ENCODE assay signal across 15 cellular contexts in the genomic region with DNA sequence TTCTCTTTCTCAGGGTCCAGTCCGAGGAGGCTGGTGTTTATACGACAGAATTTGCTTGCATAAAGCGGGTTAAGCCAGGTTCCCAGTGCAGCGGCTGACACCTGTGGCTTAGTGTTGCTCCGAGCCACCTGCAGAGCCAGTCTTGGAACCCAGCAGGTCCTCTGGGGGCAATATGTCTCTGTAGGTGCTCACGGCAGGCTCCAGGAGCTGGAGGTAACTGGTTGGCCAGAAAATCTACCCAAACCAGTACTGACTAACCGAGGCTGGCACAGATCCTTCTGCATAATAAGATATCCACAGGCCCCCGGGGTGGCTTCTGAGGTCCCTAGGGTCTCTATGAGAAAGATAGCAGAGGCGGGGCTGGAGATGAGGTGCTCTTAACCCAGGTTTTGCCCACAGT. TPM values are rescaled to one million over a fixed set of nuclear protein-coding genes. Genes with fewer than 3 reads are reported as not detected.
A peak's percentile ranks its signal among the peaks of the same experiment; 100 is the strongest.
DNase-seq lines count a peak whose midpoint lies in the region; ATAC-seq and TF ChIP-seq lines count a peak whose summit lies in the region.
"Had no signal": no experiment of that assay in that cellular context is flagged by ENCODE, and none has a peak within 500 bp of the region (broad histone marks: within the 10 kb centered on the region; RNA-seq: fewer than 3 reads in every experiment).

No MANE protein-coding gene starts in this region.

- peak; percentile 37; the same call in 1 of the 2 replicates for TF ChIP-seq EP300 in Ishikawa (IDR thresholded peaks at IDR 0.05; ENCODE audit: borderline replicate concordance)

- H3K4me3 ChIP-seq in colonic mucosa (no peak overlapping the region), lung (no peak overlapping the region)
- H3K4me3 ChIP-seq: GM23248, vagina had no signal

- H3K9me3 ChIP-seq in colonic mucosa (no peaks in the 10 kb centered on the region), lung (ENCODE audit: control insufficient read depth in 2 of 2, insufficient read depth in 1 of 2, low read length in 1 of 2) (no peaks in the 10 kb centered on the region)
- H3K9me3 ChIP-seq: BE2C, vagina had no signal

- ATAC-seq in lung (ENCODE audit: insufficient read depth, low FRiP score) (no peak), GM18873 (IDR thresholded peaks at IDR 0.05; ENCODE audit: low FRiP score, unreplicated experiment) (no peak)

- no peak for TF ChIP-seq CTCF in C4-2B (conservative IDR thresholded peaks at IDR 0.05)
- no peak for TF ChIP-seq CTCF in colonic mucosa (IDR thresholded peaks at IDR 0.05)
- TF ChIP-seq CTCF in lung (IDR thresholded peaks at IDR 0.05; ENCODE audit: control extremely low read depth, extremely low read depth), result no peak

- intact Hi-C loops in colonic mucosa (cut with DNase I), result loop anchor here (5.0 kb wide), 1 partner anchor 72 kb away; no protein-coding TSS in a partner anchor

- no peaks in the 10 kb centered on the region for H3K27me3 ChIP-seq in colonic mucosa
- no peaks in the 10 kb centered on the region for H3K27me3 ChIP-seq in lung (ENCODE audit: control insufficient read depth, insufficient read depth)
- H3K27me3 ChIP-seq: vagina had no signal

- H3K27ac ChIP-seq in C4-2B, result peak overlapping the region; percentile 66
- peak overlapping the region; percentile 90 for H3K27ac ChIP-seq in colonic mucosa
- peak overlapping the region; percentile 63 to 64 for H3K27ac ChIP-seq in lung (ENCODE audit: low read depth in 1 of 2, low read length in 1 of 2)

- H3K36me3 ChIP-seq in colonic mucosa, result peaks cover 3% of the 10 kb centered on the region
- H3K36me3 ChIP-seq in lung (ENCODE audit: control insufficient read depth in 2 of 2, insufficient read depth in 2 of 2, low read length in 2 of 2), result peaks cover 0 to 5% of the 10 kb centered on the region in 2 donors
- H3K36me3 ChIP-seq: BE2C, vagina had no signal

- peak overlapping the region in 1 of 2 donors; percentile 91 for H3K9ac ChIP-seq in colonic mucosa (ENCODE audit: low read depth in 2 of 2, low read length in 2 of 2)
- H3K9ac ChIP-seq: GM23248 had no signal

- peaks cover 23% of the 10 kb centered on the region for H3K4me1 ChIP-seq in colonic mucosa
- peaks cover 0 to 24% of the 10 kb centered on the region in 2 donors for H3K4me1 ChIP-seq in lung (ENCODE audit: control insufficient read depth in 2 of 2, insufficient read depth in 2 of 2, low read length in 2 of 2)
- H3K4me1 ChIP-seq: BE2C had no signal

- TF ChIP-seq RAD21 in Ishikawa (IDR thresholded peaks at IDR 0.05; ENCODE audit: low read depth), result no peak

- DNase-seq in colonic mucosa (no peak), lung (ENCODE audit: low spot score) (no peak), DMS 273 treated with DMSO at 0.1 percent for 48 hours (lab: John Stamatoyannopoulos, UW) (no peak), UCSD-AML1 (lab: John Stamatoyannopoulos, UW; ENCODE audit: unreplicated experiment) (no peak), RKO (ENCODE audit: low spot score) (no peak)
- DNase-seq: activated T-cell treated with anti-CD3 and anti-CD28 coated beads for 4 hours; BE2C; DND-41; GM23248; Kasumi-1; stimulated activated CD4-positive, alpha-beta T cell treated with anti-CD3 and anti-CD28 coated beads, Interleukin-2, amount 100 ng/mL, for 48 hours had no signal

- 75 to 79% methylated on average over 9 of the region's 9 CpGs for WGBS in lung, 2 donors

TF ChIP-seq in Ishikawa, 13 proteins besides CTCF, POLR2A, EP300 and RAD21:
- TF ChIP-seq, protein P1, sequence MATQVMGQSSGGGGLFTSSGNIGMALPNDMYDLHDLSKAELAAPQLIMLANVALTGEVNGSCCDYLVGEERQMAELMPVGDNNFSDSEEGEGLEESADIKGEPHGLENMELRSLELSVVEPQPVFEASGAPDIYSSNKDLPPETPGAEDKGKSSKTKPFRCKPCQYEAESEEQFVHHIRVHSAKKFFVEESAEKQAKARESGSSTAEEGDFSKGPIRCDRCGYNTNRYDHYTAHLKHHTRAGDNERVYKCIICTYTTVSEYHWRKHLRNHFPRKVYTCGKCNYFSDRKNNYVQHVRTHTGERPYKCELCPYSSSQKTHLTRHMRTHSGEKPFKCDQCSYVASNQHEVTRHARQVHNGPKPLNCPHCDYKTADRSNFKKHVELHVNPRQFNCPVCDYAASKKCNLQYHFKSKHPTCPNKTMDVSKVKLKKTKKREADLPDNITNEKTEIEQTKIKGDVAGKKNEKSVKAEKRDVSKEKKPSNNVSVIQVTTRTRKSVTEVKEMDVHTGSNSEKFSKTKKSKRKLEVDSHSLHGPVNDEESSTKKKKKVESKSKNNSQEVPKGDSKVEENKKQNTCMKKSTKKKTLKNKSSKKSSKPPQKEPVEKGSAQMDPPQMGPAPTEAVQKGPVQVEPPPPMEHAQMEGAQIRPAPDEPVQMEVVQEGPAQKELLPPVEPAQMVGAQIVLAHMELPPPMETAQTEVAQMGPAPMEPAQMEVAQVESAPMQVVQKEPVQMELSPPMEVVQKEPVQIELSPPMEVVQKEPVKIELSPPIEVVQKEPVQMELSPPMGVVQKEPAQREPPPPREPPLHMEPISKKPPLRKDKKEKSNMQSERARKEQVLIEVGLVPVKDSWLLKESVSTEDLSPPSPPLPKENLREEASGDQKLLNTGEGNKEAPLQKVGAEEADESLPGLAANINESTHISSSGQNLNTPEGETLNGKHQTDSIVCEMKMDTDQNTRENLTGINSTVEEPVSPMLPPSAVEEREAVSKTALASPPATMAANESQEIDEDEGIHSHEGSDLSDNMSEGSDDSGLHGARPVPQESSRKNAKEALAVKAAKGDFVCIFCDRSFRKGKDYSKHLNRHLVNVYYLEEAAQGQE (IDR thresholded peaks at IDR 0.05; ENCODE audit: low read depth), result no peak
- TF ChIP-seq TCF12 (IDR thresholded peaks at IDR 0.05; ENCODE audit: low read depth) (peak; percentile 31; the same call in 1 of the 2 replicates), CREB1 (IDR thresholded peaks at IDR 0.05; ENCODE audit: low read depth) (no peak), EGR1 (IDR thresholded peaks at IDR 0.05) (no peak)

RNA-seq across cellular contexts. Expression of a gene that starts 3.2 kb away (rescaled TPM):
- total RNA-seq in colonic mucosa (100 to 1,000 TPM; 123 to 200 TPM), lung (100 to 1,000 TPM in 1 of 2 donors, 10 to 100 TPM in 1; 67.0 to 182 TPM)
- polyA plus RNA-seq in lung, result 10 to 100 TPM; 68.3 to 88.1 TPM
